8 cellular contexts compared by ENCODE assay signal in the genomic region with DNA sequence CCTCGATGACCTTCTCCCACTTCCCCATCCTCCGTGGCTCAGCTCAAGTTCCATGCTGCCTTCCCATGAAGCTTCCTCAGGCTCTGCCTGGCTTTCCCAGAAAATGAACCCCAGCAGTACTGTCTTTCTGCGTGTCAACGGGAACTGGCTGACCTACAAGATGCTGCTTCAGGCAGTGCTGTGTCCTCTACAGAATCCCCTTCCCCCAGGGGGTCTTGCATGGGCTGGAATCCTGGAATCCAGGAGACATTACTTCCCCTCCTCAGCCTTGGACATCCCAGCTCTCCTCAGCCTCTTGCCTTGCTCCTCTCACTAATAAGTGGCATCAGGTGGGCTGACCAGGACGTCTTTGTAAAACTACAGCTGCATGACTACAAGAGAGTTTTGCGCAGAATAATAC. TPM values are rescaled to one million over a fixed set of nuclear protein-coding genes. Genes with fewer than 3 reads are reported as not detected.
DNase-seq lines count a peak whose midpoint lies in the region; ATAC-seq and TF ChIP-seq lines count a peak whose summit lies in the region.
"Had no signal": no experiment of that assay in that cellular context is flagged by ENCODE, and none has a peak within 500 bp of the region (broad histone marks: within the 10 kb centered on the region; RNA-seq: fewer than 3 reads in every experiment).

No MANE protein-coding gene starts in this region.

- H3K4me1 ChIP-seq in spleen: peaks cover 56 to 100% (median 93%) of the 10 kb centered on the region in 6 donors

- ATAC-seq in GM19023 (IDR thresholded peaks at IDR 0.05; ENCODE audit: unreplicated experiment): no peak

- intact Hi-C loops in activated CD4-positive, alpha-beta memory T cell treated with anti-CD3 and anti-CD28 coated beads for 36 hours (cut with micrococcal nuclease): loop anchor here (10.0 kb wide), 1 partner anchor 46 kb away; no protein-coding TSS in a partner anchor
- intact Hi-C loops in spleen (cut with DNase I; ENCODE audit: low total_unique reads): no loop called here

- POLR2A ChIA-PET in activated CD4-positive, alpha-beta memory T cell treated with anti-CD3 and anti-CD28 coated beads for 36 hours (lab: Charles Lee): no interaction called here

- peaks cover 0 to 34% (median 0%) of the 10 kb centered on the region in 6 donors for H3K36me3 ChIP-seq in spleen

- CTCF ChIA-PET in activated CD4-positive, alpha-beta memory T cell treated with anti-CD3 and anti-CD28 coated beads for 36 hours (lab: Charles Lee): interaction anchor here (0.9 to 2.2 kb wide), 2 partner anchors 12 to 62 kb away, joined by 3 to 5 read pairs; no protein-coding TSS in a partner anchor

- peak overlapping the region in 6 of 8 donors; percentile 26 to 62 (median 42) for H3K27ac ChIP-seq in spleen

- H3K9me3 Mint-ChIP-seq in HFFc6 (no peaks in the 10 kb centered on the region), immature natural killer cell (no peaks in the 10 kb centered on the region)
- no peaks in the 10 kb centered on the region for H3K9me3 Mint-ChIP-seq in activated CD4-positive, alpha-beta memory T cell treated with anti-CD3 and anti-CD28 coated beads for 36 hours
- H3K9me3 Mint-ChIP-seq: neural crest cell had no signal

- H3K27ac Mint-ChIP-seq in HFFc6 (peak overlapping the region; percentile 29; the same call in 1 of the 2 replicates), immature natural killer cell (peak overlapping the region; percentile 66 to 93 (median 88))
- peak overlapping the region; percentile 74 for H3K27ac Mint-ChIP-seq in activated CD4-positive, alpha-beta memory T cell treated with anti-CD3 and anti-CD28 coated beads for 36 hours

- H3K36me3 Mint-ChIP-seq in HFFc6 (ENCODE audit: low read depth) (peaks cover 16% of the 10 kb centered on the region; the same call in 1 of the 2 replicates), immature natural killer cell (peaks cover 3 to 8% (median 4%) of the 10 kb centered on the region in 3 donors)
- peaks cover 24% of the 10 kb centered on the region for H3K36me3 Mint-ChIP-seq in activated CD4-positive, alpha-beta memory T cell treated with anti-CD3 and anti-CD28 coated beads for 36 hours

- no peak for TF ChIP-seq POLR2A in spleen (IDR thresholded peaks at IDR 0.05)

- no peaks in the 10 kb centered on the region for H3K9me3 ChIP-seq in spleen

- H3K27me3 Mint-ChIP-seq in HFFc6 (ENCODE audit: insufficient read depth) (peaks cover 2% of the 10 kb centered on the region), immature natural killer cell (ENCODE audit: low read depth in 3 of 3) (peaks cover 2 to 15% (median 8%) of the 10 kb centered on the region in 3 donors)
- no peaks in the 10 kb centered on the region for H3K27me3 Mint-ChIP-seq in activated CD4-positive, alpha-beta memory T cell treated with anti-CD3 and anti-CD28 coated beads for 36 hours

- no peaks in the 10 kb centered on the region for H3K27me3 ChIP-seq in spleen (replicated peaks in 1 of 7)

- 49 to 63% (median 52%) methylated on average over 6 of the region's 6 CpGs for WGBS in spleen, 5 donors

- TF ChIP-seq CTCF in HFFc6 (IDR thresholded peaks at IDR 0.05) (no peak), spleen (IDR thresholded peaks at IDR 0.05 in 8 of 11, conservative IDR thresholded peaks at IDR 0.05 in 3 of 11) (no peak)

- peak overlapping the region; percentile 24; the same call in 1 of the 2 replicates for H3K4me3 Mint-ChIP-seq in HFFc6
- no peak overlapping the region for H3K4me3 Mint-ChIP-seq in activated CD4-positive, alpha-beta memory T cell treated with anti-CD3 and anti-CD28 coated beads for 36 hours
- peak overlapping the region; percentile 59 to 83 (median 74) for H3K4me3 Mint-ChIP-seq in immature natural killer cell
- H3K4me3 Mint-ChIP-seq: neural crest cell had no signal

- peaks cover 62% of the 10 kb centered on the region for H3K4me1 Mint-ChIP-seq in HFFc6 (ENCODE audit: low read depth)
- peaks cover 83% of the 10 kb centered on the region for H3K4me1 Mint-ChIP-seq in activated CD4-positive, alpha-beta memory T cell treated with anti-CD3 and anti-CD28 coated beads for 36 hours (ENCODE audit: low read depth)
- H3K4me1 Mint-ChIP-seq in immature natural killer cell: peaks cover 89 to 91% of the 10 kb centered on the region in 2 donors

- no peak for DNase-seq in HFFc6
- no peak for DNase-seq in activated CD4-positive, alpha-beta memory T cell treated with anti-CD3 and anti-CD28 coated beads for 36 hours
- DNase-seq in immature natural killer cell: no peak
- peak; percentile 42 for DNase-seq in spleen
- no peak for DNase-seq in MV-4-11 (lab: John Stamatoyannopoulos, UW)
- DNase-seq in AML-193 (lab: John Stamatoyannopoulos, UW): no peak

- peak overlapping the region in 1 of 8 donors; percentile 18 for H3K4me3 ChIP-seq in spleen

RNA-seq across cellular contexts. Expression of a gene that starts 5.4 kb away (rescaled TPM):
- total RNA-seq in HFFc6 (2021; fragmentation: NEBNext Ultra II Directional; extraction: Animal tissue kit (Norgen Biotek cat#: 25700)): 10 to 100 TPM; 21.3 to 27.9 (median 27.2) TPM
- 10 to 100 TPM; 44.3 to 49.9 TPM for total RNA-seq in activated CD4-positive, alpha-beta memory T cell treated with anti-CD3 and anti-CD28 coated beads for 36 hours
- polyA plus RNA-seq in immature natural killer cell (100 to 1,000 TPM; 114 to 174 (median 129) TPM), spleen (100 to 1,000 TPM in 2 of 3 donors, 10 to 100 TPM in 1; 93.5 to 124 (median 105) TPM)
- 10 to 100 TPM; 36.5 to 71.4 (median 54.7) TPM for total RNA-seq in spleen

RNA-seq across cellular contexts. Expression of a gene that starts 8.3 kb away (rescaled TPM):
- 1 to 10 TPM; 5.3 to 7.6 (median 5.8) TPM for total RNA-seq in HFFc6 (2021; fragmentation: NEBNext Ultra II Directional; extraction: Animal tissue kit (Norgen Biotek cat#: 25700))
- total RNA-seq in activated CD4-positive, alpha-beta memory T cell treated with anti-CD3 and anti-CD28 coated beads for 36 hours: 100 to 1,000 TPM; 114 to 117 TPM
- 10 to 100 TPM in 1 of 3 donors, 1 to 10 TPM in 2; 7.9 to 28.4 (median 9.9) TPM for polyA plus RNA-seq in immature natural killer cell
- 100 to 1,000 TPM; 101 to 271 (median 162) TPM for total RNA-seq in spleen
- 100 to 1,000 TPM in 2 of 3 donors, 10 to 100 TPM in 1; 44.0 to 126 (median 119) TPM for polyA plus RNA-seq in spleen

Comparison
In these comparisons a context has a peak if more than half of its experiments do, and no peak if none do; other contexts are left out.
1. H3K27ac Mint-ChIP-seq: peak in every context shown above with its lines; median percentile 88 in immature natural killer cell; 74 in activated CD4-positive, alpha-beta memory T cell treated with anti-CD3 and anti-CD28 coated beads for 36 hours; 29 in HFFc6.
2. RNA of a gene that starts 8.3 kb away (total RNA-seq): 101 to 271 TPM in spleen and 114 to 117 TPM in activated CD4-positive, alpha-beta memory T cell treated with anti-CD3 and anti-CD28 coated beads for 36 hours; 5.3 to 7.6 TPM in HFFc6; every median in the first group is over 10 times any median in the second.